1 cellular context compared by ENCODE assay signal in the genomic region with DNA sequence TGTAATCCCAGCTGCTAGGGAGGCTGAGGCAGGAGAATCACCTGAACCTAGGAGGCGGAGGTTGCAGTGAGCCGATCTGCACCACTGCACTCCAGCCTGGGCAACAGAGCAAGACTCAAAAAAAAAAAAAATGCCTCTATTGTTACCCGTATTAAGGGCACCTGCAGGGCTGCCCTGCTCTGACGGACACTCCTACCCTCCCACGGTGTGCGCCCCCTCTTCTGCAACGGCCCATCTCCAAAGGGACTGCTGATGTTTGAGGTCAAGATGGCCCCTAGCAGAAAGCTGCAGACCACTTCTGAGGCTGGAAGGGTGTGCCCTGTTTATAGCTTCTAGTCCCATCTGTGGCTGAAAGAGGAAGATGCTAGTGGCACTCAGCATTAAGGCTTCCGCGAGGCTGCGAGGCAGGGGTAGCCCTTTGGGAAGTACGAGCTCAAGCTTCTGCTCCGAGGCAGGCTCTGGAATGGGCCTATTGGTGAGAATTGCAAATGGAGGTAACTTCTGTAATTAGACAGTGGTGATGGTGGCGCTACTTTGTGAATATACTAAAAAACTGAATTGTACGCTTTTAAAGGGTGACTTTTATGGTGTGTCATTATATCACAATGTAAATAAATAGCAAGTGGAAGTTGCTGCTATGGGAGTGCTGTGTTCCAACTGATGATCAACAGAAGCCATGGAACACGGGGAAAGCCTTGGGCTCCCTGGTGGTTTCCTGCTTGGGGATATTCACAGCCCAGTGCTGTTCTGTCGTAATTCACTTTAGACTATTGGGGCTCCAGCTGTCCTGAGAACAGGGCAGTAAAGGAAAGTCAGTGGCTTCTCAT.
TF ChIP-seq lines count a peak whose summit lies in the region.

No MANE protein-coding gene starts in this region.

TF ChIP-seq in SK-N-SH treated with all-trans-retinoic acid at 6 μM for 48 hours, 23 proteins besides CTCF, POLR2A, EP300 and RAD21 (continued from another document):
- TF ChIP-seq, protein P1, sequence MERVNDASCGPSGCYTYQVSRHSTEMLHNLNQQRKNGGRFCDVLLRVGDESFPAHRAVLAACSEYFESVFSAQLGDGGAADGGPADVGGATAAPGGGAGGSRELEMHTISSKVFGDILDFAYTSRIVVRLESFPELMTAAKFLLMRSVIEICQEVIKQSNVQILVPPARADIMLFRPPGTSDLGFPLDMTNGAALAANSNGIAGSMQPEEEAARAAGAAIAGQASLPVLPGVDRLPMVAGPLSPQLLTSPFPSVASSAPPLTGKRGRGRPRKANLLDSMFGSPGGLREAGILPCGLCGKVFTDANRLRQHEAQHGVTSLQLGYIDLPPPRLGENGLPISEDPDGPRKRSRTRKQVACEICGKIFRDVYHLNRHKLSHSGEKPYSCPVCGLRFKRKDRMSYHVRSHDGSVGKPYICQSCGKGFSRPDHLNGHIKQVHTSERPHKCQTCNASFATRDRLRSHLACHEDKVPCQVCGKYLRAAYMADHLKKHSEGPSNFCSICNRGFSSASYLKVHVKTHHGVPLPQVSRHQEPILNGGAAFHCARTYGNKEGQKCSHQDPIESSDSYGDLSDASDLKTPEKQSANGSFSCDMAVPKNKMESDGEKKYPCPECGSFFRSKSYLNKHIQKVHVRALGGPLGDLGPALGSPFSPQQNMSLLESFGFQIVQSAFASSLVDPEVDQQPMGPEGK (CRISPR knock-in tag; IDR thresholded peaks at IDR 0.05; ENCODE audit: borderline replicate concordance), result no peak
- no peak for TF ChIP-seq ZFP3 (CRISPR knock-in tag; IDR thresholded peaks at IDR 0.05)
